In the genomic region with DNA sequence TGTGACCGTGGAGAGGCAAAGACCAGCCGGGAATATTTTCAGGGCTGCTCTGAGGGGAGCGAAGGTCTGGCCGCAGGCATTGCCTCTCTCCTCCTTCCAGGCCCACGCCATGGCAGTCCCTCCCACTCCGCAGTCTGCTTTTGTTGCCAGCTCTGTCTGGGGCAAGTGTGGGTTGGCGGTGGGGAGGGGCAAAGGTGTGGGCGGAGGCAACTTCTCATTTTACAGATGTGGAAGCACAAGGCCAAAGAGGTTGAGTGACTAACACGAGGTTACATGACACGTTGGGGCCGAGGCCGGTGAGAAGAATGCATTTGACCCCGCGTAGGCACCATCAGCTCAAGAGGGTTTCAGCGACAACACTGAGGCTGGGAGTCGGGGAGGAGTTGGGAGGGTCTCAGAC, we compare ENCODE assay signal across 1 cellular context.
A peak's percentile ranks its signal among the peaks of the same experiment; 100 is the strongest.
TF ChIP-seq lines count a peak whose summit lies in the region.

No MANE protein-coding gene starts in this region.

TF ChIP-seq in WTC11, 78 proteins besides CTCF, POLR2A, EP300 and RAD21 (continued from another document and continues in another):
- TF ChIP-seq PRDM15 (CRISPR knock-in tag; IDR thresholded peaks at IDR 0.05), result no peak
- TF ChIP-seq ESRRA (CRISPR knock-in tag; IDR thresholded peaks at IDR 0.05; ENCODE audit: borderline replicate concordance), result no peak
- TF ChIP-seq, protein P1, sequence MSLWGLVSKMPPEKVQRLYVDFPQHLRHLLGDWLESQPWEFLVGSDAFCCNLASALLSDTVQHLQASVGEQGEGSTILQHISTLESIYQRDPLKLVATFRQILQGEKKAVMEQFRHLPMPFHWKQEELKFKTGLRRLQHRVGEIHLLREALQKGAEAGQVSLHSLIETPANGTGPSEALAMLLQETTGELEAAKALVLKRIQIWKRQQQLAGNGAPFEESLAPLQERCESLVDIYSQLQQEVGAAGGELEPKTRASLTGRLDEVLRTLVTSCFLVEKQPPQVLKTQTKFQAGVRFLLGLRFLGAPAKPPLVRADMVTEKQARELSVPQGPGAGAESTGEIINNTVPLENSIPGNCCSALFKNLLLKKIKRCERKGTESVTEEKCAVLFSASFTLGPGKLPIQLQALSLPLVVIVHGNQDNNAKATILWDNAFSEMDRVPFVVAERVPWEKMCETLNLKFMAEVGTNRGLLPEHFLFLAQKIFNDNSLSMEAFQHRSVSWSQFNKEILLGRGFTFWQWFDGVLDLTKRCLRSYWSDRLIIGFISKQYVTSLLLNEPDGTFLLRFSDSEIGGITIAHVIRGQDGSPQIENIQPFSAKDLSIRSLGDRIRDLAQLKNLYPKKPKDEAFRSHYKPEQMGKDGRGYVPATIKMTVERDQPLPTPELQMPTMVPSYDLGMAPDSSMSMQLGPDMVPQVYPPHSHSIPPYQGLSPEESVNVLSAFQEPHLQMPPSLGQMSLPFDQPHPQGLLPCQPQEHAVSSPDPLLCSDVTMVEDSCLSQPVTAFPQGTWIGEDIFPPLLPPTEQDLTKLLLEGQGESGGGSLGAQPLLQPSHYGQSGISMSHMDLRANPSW (CRISPR knock-in tag; conservative IDR thresholded peaks at IDR 0.05; ENCODE audit: low read depth), result no peak
- TF ChIP-seq, protein P2, sequence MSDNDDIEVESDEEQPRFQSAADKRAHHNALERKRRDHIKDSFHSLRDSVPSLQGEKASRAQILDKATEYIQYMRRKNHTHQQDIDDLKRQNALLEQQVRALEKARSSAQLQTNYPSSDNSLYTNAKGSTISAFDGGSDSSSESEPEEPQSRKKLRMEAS (CRISPR knock-in tag; IDR thresholded peaks at IDR 0.05), result peak; percentile 88
- TF ChIP-seq TCF7 (CRISPR knock-in tag; IDR thresholded peaks at IDR 0.05; ENCODE audit: low read depth), result no peak
- no peak for TF ChIP-seq ZNF396 (CRISPR knock-in tag; IDR thresholded peaks at IDR 0.05; ENCODE audit: borderline replicate concordance)
- TF ChIP-seq ETV6 (CRISPR knock-in tag; IDR thresholded peaks at IDR 0.05), result no peak
- TF ChIP-seq FOXK1 (CRISPR knock-in tag; IDR thresholded peaks at IDR 0.05), result no peak
- 0 out of 2 replicates have a peak, but pooled peaks have one; percentile 60 for TF ChIP-seq NFE2L1 (CRISPR knock-in tag; IDR thresholded peaks at IDR 0.05)
- TF ChIP-seq, protein P3, sequence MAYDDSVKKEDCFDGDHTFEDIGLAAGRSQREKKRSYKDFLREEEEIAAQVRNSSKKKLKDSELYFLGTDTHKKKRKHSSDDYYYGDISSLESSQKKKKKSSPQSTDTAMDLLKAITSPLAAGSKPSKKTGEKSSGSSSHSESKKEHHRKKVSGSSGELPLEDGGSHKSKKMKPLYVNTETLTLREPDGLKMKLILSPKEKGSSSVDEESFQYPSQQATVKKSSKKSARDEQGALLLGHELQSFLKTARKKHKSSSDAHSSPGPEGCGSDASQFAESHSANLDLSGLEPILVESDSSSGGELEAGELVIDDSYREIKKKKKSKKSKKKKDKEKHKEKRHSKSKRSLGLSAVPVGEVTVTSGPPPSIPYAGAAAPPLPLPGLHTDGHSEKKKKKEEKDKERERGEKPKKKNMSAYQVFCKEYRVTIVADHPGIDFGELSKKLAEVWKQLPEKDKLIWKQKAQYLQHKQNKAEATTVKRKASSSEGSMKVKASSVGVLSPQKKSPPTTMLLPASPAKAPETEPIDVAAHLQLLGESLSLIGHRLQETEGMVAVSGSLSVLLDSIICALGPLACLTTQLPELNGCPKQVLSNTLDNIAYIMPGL (CRISPR knock-in tag; IDR thresholded peaks at IDR 0.05), result no peak
- TF ChIP-seq, protein P4, sequence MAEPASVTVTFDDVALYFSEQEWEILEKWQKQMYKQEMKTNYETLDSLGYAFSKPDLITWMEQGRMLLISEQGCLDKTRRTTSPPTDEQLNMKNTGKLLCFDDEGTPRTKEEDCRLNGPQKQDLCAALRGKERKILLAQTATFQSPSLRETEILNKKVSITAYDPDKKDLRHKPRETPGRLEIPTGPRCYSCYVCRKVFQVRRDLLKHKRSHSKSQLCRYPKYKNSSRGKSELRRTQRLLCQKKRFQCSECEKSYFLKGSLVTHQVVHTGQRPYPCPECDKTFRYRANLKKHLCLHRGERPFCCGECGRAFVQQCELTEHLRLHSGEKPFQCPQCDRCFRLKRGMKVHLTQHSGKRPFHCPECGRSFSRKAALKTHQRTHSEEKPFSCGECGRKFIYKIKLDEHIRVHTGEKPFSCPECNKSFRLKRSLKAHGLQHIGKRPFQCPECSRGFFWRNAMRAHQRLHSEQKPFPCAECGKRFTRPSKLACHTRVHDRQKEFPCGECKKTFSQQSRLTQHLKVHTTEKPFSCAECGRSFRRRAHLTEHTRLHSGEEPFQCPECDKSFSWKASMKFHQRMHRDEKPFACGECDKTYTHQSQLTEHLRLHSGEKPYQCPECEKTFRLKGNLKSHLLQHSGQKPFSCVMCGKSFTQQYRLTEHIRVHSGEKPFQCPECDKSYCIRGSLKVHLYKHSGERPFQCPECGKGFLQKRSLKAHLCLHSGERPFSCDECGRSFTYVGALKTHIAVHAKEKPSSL (CRISPR knock-in tag; conservative IDR thresholded peaks at IDR 0.05), result no peak
- TF ChIP-seq CDX4 (CRISPR knock-in tag; IDR thresholded peaks at IDR 0.05; ENCODE audit: borderline replicate concordance), result no peak
- TF ChIP-seq, protein P5, sequence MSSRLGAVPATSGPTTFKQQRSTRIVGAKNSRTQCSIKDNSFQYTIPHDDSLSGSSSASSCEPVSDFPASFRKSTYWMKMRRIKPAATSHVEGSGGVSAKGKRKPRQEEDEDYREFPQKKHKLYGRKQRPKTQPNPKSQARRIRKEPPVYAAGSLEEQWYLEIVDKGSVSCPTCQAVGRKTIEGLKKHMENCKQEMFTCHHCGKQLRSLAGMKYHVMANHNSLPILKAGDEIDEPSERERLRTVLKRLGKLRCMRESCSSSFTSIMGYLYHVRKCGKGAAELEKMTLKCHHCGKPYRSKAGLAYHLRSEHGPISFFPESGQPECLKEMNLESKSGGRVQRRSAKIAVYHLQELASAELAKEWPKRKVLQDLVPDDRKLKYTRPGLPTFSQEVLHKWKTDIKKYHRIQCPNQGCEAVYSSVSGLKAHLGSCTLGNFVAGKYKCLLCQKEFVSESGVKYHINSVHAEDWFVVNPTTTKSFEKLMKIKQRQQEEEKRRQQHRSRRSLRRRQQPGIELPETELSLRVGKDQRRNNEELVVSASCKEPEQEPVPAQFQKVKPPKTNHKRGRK (CRISPR knock-in tag; IDR thresholded peaks at IDR 0.05; ENCODE audit: borderline replicate concordance), result no peak
- TF ChIP-seq FOXP1 (CRISPR knock-in tag; IDR thresholded peaks at IDR 0.05; ENCODE audit: borderline replicate concordance), result no peak
- TF ChIP-seq NR3C1 (CRISPR knock-in tag; conservative IDR thresholded peaks at IDR 0.05; ENCODE audit: low read depth), result no peak
- no peak for TF ChIP-seq ZNF423 (CRISPR knock-in tag; IDR thresholded peaks at IDR 0.05)
- TF ChIP-seq ZNF138 (CRISPR knock-in tag; conservative IDR thresholded peaks at IDR 0.05), result no peak
- TF ChIP-seq SOX15 (CRISPR knock-in tag; IDR thresholded peaks at IDR 0.05), result no peak
- TF ChIP-seq ATF6 (CRISPR knock-in tag; IDR thresholded peaks at IDR 0.05), result no peak
- TF ChIP-seq RORB (CRISPR knock-in tag; IDR thresholded peaks at IDR 0.05), result no peak
- no peak for TF ChIP-seq ZBTB43 (CRISPR knock-in tag; IDR thresholded peaks at IDR 0.05)
- no peak for TF ChIP-seq CREM (CRISPR knock-in tag; IDR thresholded peaks at IDR 0.05)
- 0 out of 2 replicates have a peak, but pooled peaks have one; percentile 51 for TF ChIP-seq SMAD3 (CRISPR knock-in tag; IDR thresholded peaks at IDR 0.05; ENCODE audit: borderline replicate concordance)
- no peak for TF ChIP-seq EMX1 (CRISPR knock-in tag; IDR thresholded peaks at IDR 0.05)
- TF ChIP-seq ARID4B (CRISPR knock-in tag; IDR thresholded peaks at IDR 0.05; ENCODE audit: borderline replicate concordance), result peak; percentile 63; the same call in 1 of the 2 replicates
- peak; percentile 61 for TF ChIP-seq TEAD1 (CRISPR knock-in tag; IDR thresholded peaks at IDR 0.05)
- no peak for TF ChIP-seq USF2 (CRISPR knock-in tag; IDR thresholded peaks at IDR 0.05)
- TF ChIP-seq, protein P6, sequence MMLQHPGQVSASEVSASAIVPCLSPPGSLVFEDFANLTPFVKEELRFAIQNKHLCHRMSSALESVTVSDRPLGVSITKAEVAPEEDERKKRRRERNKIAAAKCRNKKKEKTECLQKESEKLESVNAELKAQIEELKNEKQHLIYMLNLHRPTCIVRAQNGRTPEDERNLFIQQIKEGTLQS (CRISPR knock-in tag; conservative IDR thresholded peaks at IDR 0.05), result no peak
- no peak for TF ChIP-seq NFYB (CRISPR knock-in tag; conservative IDR thresholded peaks at IDR 0.05; ENCODE audit: low read depth)
